Comparison of ENCODE assay signal across 1 cellular context in the genomic region with DNA sequence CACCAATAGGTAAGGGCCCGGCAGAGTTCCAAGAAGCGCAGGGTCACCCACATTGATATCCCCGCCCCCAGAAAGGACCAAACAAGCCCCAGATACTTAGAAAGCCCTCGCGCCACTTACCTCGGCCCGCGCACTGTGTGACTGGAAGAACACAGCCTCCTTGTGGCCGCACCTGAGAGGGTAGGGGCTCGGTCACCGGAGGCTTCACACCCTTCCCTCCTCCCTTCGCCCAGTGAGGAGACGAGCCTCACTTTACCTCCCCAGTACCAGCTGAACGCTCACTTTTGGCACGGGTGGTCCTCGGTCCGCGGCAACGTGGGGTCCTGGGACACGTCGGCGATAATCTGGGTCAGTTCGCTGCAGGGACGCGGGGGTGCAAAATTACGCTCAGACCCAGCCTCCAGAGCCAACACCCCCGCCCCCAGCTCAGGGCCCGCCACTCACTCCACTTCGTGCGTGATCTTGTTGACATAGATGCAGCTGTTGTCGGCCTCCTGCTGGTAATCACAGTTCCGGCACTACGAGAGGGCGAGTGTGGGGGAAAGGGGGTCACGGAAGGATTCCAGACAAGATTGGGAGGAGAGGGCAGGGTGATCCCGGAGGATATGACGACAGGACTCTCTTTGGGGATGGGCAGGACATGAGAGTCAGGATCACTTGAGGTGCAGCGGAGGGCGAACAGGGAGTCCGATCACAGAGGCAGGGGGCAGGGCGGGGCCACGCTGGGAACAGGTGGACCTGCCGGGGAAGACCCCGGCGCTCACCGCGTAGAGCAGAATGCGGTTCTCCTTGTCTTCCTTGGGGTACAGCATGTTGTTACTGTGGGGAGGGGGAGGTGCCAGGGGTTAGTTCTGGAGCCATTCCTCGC.
TF ChIP-seq lines count a peak whose summit lies in the region.

No MANE protein-coding gene starts in this region.

TF ChIP-seq in GM23338, 12 proteins besides CTCF, POLR2A, EP300 and RAD21 (continued from another document):
- TF ChIP-seq, protein P1, sequence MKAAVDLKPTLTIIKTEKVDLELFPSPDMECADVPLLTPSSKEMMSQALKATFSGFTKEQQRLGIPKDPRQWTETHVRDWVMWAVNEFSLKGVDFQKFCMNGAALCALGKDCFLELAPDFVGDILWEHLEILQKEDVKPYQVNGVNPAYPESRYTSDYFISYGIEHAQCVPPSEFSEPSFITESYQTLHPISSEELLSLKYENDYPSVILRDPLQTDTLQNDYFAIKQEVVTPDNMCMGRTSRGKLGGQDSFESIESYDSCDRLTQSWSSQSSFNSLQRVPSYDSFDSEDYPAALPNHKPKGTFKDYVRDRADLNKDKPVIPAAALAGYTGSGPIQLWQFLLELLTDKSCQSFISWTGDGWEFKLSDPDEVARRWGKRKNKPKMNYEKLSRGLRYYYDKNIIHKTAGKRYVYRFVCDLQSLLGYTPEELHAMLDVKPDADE (IDR thresholded peaks at IDR 0.05): no peak
